Comparison of ENCODE assay signal across 25 cellular contexts in the genomic region with DNA sequence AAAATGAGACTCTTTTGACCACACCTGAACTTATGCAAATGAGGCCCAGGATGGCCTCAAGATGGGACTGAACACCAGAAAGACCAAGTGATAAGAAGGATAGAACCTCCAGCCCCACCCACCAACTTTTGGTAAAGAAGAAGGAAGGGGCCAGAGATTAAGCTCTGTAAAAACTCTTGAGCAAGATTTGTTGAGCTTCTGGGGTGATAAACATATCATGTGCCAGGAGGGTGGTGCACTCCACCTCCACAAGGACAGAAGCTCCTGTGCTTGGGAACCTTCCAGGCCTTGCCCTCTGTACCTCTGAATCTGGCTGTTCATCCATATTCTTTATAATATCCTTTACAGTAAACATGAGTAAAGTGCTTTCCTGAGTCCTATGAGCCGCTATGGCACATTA. TPM values are rescaled to one million over a fixed set of nuclear protein-coding genes. Genes with fewer than 3 reads are reported as not detected.
"Had no signal": no experiment of that assay in that cellular context is flagged by ENCODE, and none has a peak within 500 bp of the region (broad histone marks: within the 10 kb centered on the region; RNA-seq: fewer than 3 reads in every experiment).

No MANE protein-coding gene starts in this region.

- H3K27me3 Mint-ChIP-seq: activated naive CD8-positive, alpha-beta T cell had no signal

- H3K36me3 ChIP-seq: lower lobe of right lung, neural progenitor cell, right lobe of liver, upper lobe of left lung had no signal

- H3K9me3 Mint-ChIP-seq: activated T-cell treated with anti-CD3 and anti-CD28 coated beads, Interleukin-2, amount 50 U/mL, for 24 hours; neural progenitor cell had no signal

- H3K9me3 ChIP-seq: lower lobe of right lung, right lobe of liver, upper lobe of left lung had no signal

- H3K4me1 ChIP-seq: lower lobe of right lung, neural progenitor cell had no signal

- ATAC-seq: activated CD4-positive, alpha-beta T cell treated with anti-CD3 and anti-CD28 coated beads for 36 hours; esophagus mucosa; lower lobe of right lung; naive thymus-derived CD4-positive, alpha-beta T cell; right lobe of liver; stimulated activated naive B cell treated with anti-CD40 and anti-IgM and Interleukin-4, amounts not matched to agents 10 μg/mL and 1 μg/mL and 100 μg/mL, for 72 hours had no signal

- H3K27ac Mint-ChIP-seq: activated B cell treated with CpG ODN at 0.5 μM for 24 hours; activated CD4-positive, alpha-beta T cell treated with anti-CD3 and anti-CD28 coated beads for 36 hours; activated naive CD8-positive, alpha-beta T cell; activated T-cell treated with anti-CD3 and anti-CD28 coated beads, Interleukin-2, amount 50 U/mL, for 24 hours; activated T-helper 2 cell treated with anti-CD3 and anti-CD28 coated beads, Interferon-gamma antibody, Interleukin-2, Interleukin-4, amounts not matched to agents 10 μg/mL and 5 μg/mL and 100 μg/mL, durations not matched to agents 14 hours and 24 hours and 36 hours; naive thymus-derived CD4-positive, alpha-beta T cell; neural progenitor cell; stimulated activated naive B cell treated with anti-CD40 and anti-IgM and Interleukin-4, amounts not matched to agents 10 μg/mL and 1 μg/mL and 100 μg/mL, for 72 hours had no signal

- DNase-seq: activated B cell treated with CpG ODN at 0.5 μM for 24 hours; activated CD4-positive, alpha-beta T cell treated with anti-CD3 and anti-CD28 coated beads for 36 hours; activated CD4-positive, alpha-beta T cell treated with anti-CD3 and anti-CD28 coated beads, Interleukin-2, amount 50 U/mL, for 4 hours; activated CD8-positive, alpha-beta memory T cell treated with anti-CD3 and anti-CD28 coated beads for 24 hours; activated CD8-positive, alpha-beta memory T cell treated with anti-CD3 and anti-CD28 coated beads, Interleukin-2, amount 50 U/mL, for 4 hours; activated naive CD4-positive, alpha-beta T cell; activated T-cell treated with anti-CD3 and anti-CD28 coated beads, Interleukin-2, amount 50 U/mL, for 24 hours; central memory CD4-positive, alpha-beta T cell; effector memory CD4-positive, alpha-beta T cell; foreskin melanocyte; lower lobe of right lung; mesendoderm; naive thymus-derived CD4-positive, alpha-beta T cell; posterior cingulate gyrus; right lobe of liver; stimulated activated CD8-positive, alpha-beta memory T cell treated with anti-CD3 and anti-CD28 coated beads, Interleukin-4, amount 100 ng/mL, for 48 hours; stimulated activated naive B cell treated with anti-CD40 and anti-IgM and Interleukin-4, amounts not matched to agents 10 μg/mL and 1 μg/mL and 100 μg/mL, for 72 hours; upper lobe of left lung had no signal

- H3K36me3 Mint-ChIP-seq: activated naive CD8-positive, alpha-beta T cell; neural progenitor cell had no signal

- H3K4me3 Mint-ChIP-seq: activated B cell treated with CpG ODN at 0.5 μM for 24 hours; activated CD4-positive, alpha-beta T cell treated with anti-CD3 and anti-CD28 coated beads for 36 hours; activated naive CD8-positive, alpha-beta T cell; activated T-cell treated with anti-CD3 and anti-CD28 coated beads, Interleukin-2, amount 50 U/mL, for 24 hours; naive thymus-derived CD4-positive, alpha-beta T cell; neural progenitor cell; stimulated activated naive B cell treated with anti-CD40 and anti-IgM and Interleukin-4, amounts not matched to agents 10 μg/mL and 1 μg/mL and 100 μg/mL, for 72 hours had no signal

- H3K4me3 ChIP-seq: lower lobe of right lung, neural progenitor cell, right lobe of liver, skin epidermis, upper lobe of left lung had no signal

RNA-seq across cellular contexts. Expression of a gene that starts 5.3 kb away (rescaled TPM):
- total RNA-seq: activated T-helper 2 cell treated with anti-CD3 and anti-CD28 coated beads, Interferon-gamma antibody, Interleukin-2, Interleukin-4, amounts not matched to agents 10 μg/mL and 5 μg/mL and 100 μg/mL, durations not matched to agents 14 hours and 24 hours and 36 hours; dermis microvascular lymphatic vessel endothelial cell; T-helper 2 cell treated with Interferon-gamma antibody and Interleukin-4, amounts not matched to agents 100 ng/mL and 5 ng/mL, for 36 hours had no signal
- polyA plus RNA-seq: naive thymus-derived CD4-positive, alpha-beta T cell had no signal
